In genomic region chr21:44368711-44369446, GRCh38 we compare ENCODE assay signal across 17 cellular contexts. TPM values are rescaled to one million over a fixed set of nuclear protein-coding genes. Genes with fewer than 3 reads are reported as not detected.
DNase-seq lines count a peak whose midpoint lies in the region; ATAC-seq and TF ChIP-seq lines count a peak whose summit lies in the region.
"Had no signal": no experiment of that assay in that cellular context is flagged by ENCODE, and none has a peak within 500 bp of the region (broad histone marks: within the 10 kb centered on the region; RNA-seq: fewer than 3 reads in every experiment).

No MANE protein-coding gene starts in this region.

- H3K9me3 ChIP-seq in mesenchymal stem cell (ENCODE audit: control insufficient read depth, low read length) = peaks cover 3% of the 10 kb centered on the region

- no peak overlapping the region for H2BK120ac ChIP-seq in mesenchymal stem cell (ENCODE audit: low read depth, low read length)

- H3K4me1 ChIP-seq in mesenchymal stem cell (ENCODE audit: control insufficient read depth, insufficient read depth, low read depth, low read length) = peaks cover 12% of the 10 kb centered on the region
- H3K4me1 ChIP-seq: breast epithelium had no signal

- peak overlapping the region; percentile 10 for H4K91ac ChIP-seq in mesenchymal stem cell (ENCODE audit: low read length)

- peak; percentile 10; the same call in 1 of the 2 replicates for TF ChIP-seq CTCF in 22Rv1 (IDR thresholded peaks at IDR 0.05)
- no peak for TF ChIP-seq CTCF in brain microvascular endothelial cell (IDR thresholded peaks at IDR 0.05; ENCODE audit: low read depth, low read length, missing control alignments)

- DNase-seq in ELF-1 (ENCODE audit: low read depth, low spot score) (peak; percentile 62), caudate nucleus (lab: John Stamatoyannopoulos, UW) (peak in 46 of 61 donors; percentile 13 to 93 (median 64)), mesenchymal stem cell (no peak), brain microvascular endothelial cell (no peak), A172 (ENCODE audit: low spot score) (no peak)
- DNase-seq: activated T-cell treated with anti-CD3 and anti-CD28 coated beads, Interleukin-2, amount 50 U/mL, for 48 hours; CD4-positive, alpha-beta memory T cell; erythroblast; GM23248; NCI-H1930; RPMI8226; stimulated activated CD4-positive, alpha-beta T cell treated with anti-CD3 and anti-CD28 coated beads, Interleukin-15, amount 100 ng/mL, for 24 hours had no signal

- 28% methylated on average over 35 of the region's 35 CpGs for WGBS in mesenchymal stem cell

- in situ Hi-C loops in brain microvascular endothelial cell (cut with HindIII; ENCODE audit: low pct_ligation_motif_present, low sequenced_read_pairs) = no loop called here

- no peak overlapping the region for H3K4me3 ChIP-seq in mesenchymal stem cell (ENCODE audit: insufficient read depth in 1 of 2, low read depth in 1 of 2, low read length in 2 of 2)
- H3K4me3 ChIP-seq in brain microvascular endothelial cell (ENCODE audit: low read depth, low read length) = no peak overlapping the region
- H3K4me3 ChIP-seq: GM23248 had no signal

- H2AK5ac ChIP-seq in mesenchymal stem cell (ENCODE audit: low read length, severe bottlenecking) = no peak overlapping the region

- H4K8ac ChIP-seq in mesenchymal stem cell (ENCODE audit: low read length) = no peak overlapping the region

- H3K36me3 ChIP-seq in mesenchymal stem cell (ENCODE audit: control insufficient read depth in 1 of 2, insufficient read depth in 2 of 2, low read depth in 1 of 2, low read length in 2 of 2) (no peaks in the 10 kb centered on the region), brain microvascular endothelial cell (replicated peaks) (no peaks in the 10 kb centered on the region)
- H3K36me3 ChIP-seq: breast epithelium had no signal

- no peak overlapping the region for H2BK15ac ChIP-seq in mesenchymal stem cell (ENCODE audit: low read depth, poor library complexity, severe bottlenecking)

- no peak overlapping the region for H3K23ac ChIP-seq in mesenchymal stem cell (ENCODE audit: low read length in 2 of 2)

- H3K27me3 ChIP-seq in mesenchymal stem cell (ENCODE audit: control insufficient read depth in 1 of 2, insufficient read depth in 1 of 2, low read length in 2 of 2) = peaks cover 20% of the 10 kb centered on the region in 2 experiments
- H3K27me3 ChIP-seq in brain microvascular endothelial cell (replicated peaks) = no peaks in the 10 kb centered on the region

- no peak overlapping the region for H3K4ac ChIP-seq in mesenchymal stem cell (ENCODE audit: low read depth in 1 of 2, low read length in 2 of 2)

- H2BK5ac ChIP-seq in mesenchymal stem cell (ENCODE audit: low read depth, low read length, poor library complexity, severe bottlenecking) = no peak overlapping the region

- ATAC-seq in GM18520 (IDR thresholded peaks at IDR 0.05; ENCODE audit: unreplicated experiment) (no peak), GM21825 (IDR thresholded peaks at IDR 0.05; ENCODE audit: unreplicated experiment) (no peak)

- no peak overlapping the region for H3K9ac ChIP-seq in mesenchymal stem cell (ENCODE audit: low read length)
- H3K9ac ChIP-seq: GM23248 had no signal

- H3K27ac ChIP-seq in 22Rv1 (no peak overlapping the region), caudate nucleus (ENCODE audit: low read depth, low read length) (peak overlapping the region; percentile 26), mesenchymal stem cell (ENCODE audit: low read length, poor library complexity, severe bottlenecking) (no peak overlapping the region), brain microvascular endothelial cell (no peak overlapping the region)
- H3K27ac ChIP-seq: breast epithelium, GM23248 had no signal

- H2BK12ac ChIP-seq in mesenchymal stem cell (ENCODE audit: low read length in 2 of 2) = no peak overlapping the region

- no peak overlapping the region for H2AFZ ChIP-seq in mesenchymal stem cell (ENCODE audit: low read depth, low read length)
- H2AFZ ChIP-seq: GM23248 had no signal

- H3K18ac ChIP-seq in mesenchymal stem cell (ENCODE audit: low read depth in 1 of 2, low read length in 2 of 2) = no peak overlapping the region

- no peak overlapping the region for H3K4me2 ChIP-seq in mesenchymal stem cell (ENCODE audit: low read length, poor library complexity, severe bottlenecking)

- H3K14ac ChIP-seq in mesenchymal stem cell (ENCODE audit: low read length in 2 of 2) = no peak overlapping the region

- H3K79me1 ChIP-seq in mesenchymal stem cell (replicated peaks; ENCODE audit: low read length, poor library complexity, severe bottlenecking) = no peaks in the 10 kb centered on the region

RNA-seq across cellular contexts. Expression of gene TRPM2, which starts 15.5 kb away (rescaled TPM):
- polyA plus RNA-seq in mesenchymal stem cell (2013, experiment 1 of 2) = 0.21 TPM
- polyA plus RNA-seq in mesenchymal stem cell (2013, experiment 2 of 2) = 0.23 TPM
- 0.98 and 1.9 TPM in 2 replicates for total RNA-seq in A172 (2014; rRNA removed; shearing (Covaris generic))
- total RNA-seq: HT-29 had no signal
- polyA plus RNA-seq: GM23248 had no signal

RNA-seq across cellular contexts. Expression of gene CFAP410, which starts 29.7 kb away (rescaled TPM):
- polyA plus RNA-seq in mesenchymal stem cell (2013, experiment 1 of 2) = 10.7 TPM
- 9.1 TPM for polyA plus RNA-seq in mesenchymal stem cell (2013, experiment 2 of 2)
- 26.3 and 27.8 TPM in 2 replicates for total RNA-seq in A172 (2014; rRNA removed; shearing (Covaris generic))

Comparison
In these comparisons a context has a peak if more than half of its experiments do, and no peak if none do; other contexts are left out.
1. DNase-seq: peak in ELF-1 (single experiment) and caudate nucleus (46 of 61); none in mesenchymal stem cell (single experiment), brain microvascular endothelial cell (single experiment) and A172 (single experiment).